11 cellular contexts compared by ENCODE assay signal in the genomic region with DNA sequence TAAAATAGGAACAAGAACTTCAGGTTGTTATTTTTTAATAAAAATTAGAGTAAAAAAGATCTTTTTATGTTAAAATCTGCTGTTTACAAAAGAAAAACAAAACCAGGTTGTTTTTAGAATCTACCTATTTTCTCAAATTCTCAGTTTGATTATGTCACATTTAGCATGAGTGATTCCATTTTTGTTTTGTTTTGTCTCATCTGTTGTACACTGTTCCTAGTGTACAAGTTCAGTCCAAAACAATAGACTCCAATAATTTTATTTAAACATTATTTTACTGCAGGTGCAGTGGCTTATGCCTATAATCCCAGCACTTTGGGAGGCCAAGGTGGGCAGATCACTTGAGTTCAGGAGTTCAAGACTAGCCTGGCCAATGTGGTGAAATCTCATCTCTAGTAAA.
"Had no signal": no experiment of that assay in that cellular context is flagged by ENCODE, and none has a peak within 500 bp of the region (broad histone marks: within the 10 kb centered on the region; RNA-seq: fewer than 3 reads in every experiment).

No MANE protein-coding gene starts in this region.

- H3K9ac ChIP-seq: GM23248 had no signal

- H3K4me2 ChIP-seq: GM23338 had no signal

- H3K9me3 ChIP-seq: HAP-1 had no signal

- H3K36me3 ChIP-seq: HAP-1 had no signal

- H3K4me3 ChIP-seq: GM23248, GM23338, HAP-1 had no signal

- H3K4me1 Mint-ChIP-seq: GM23338, H9 had no signal

- DNase-seq: GM23248, GOT3, H7, H9, HCEC 1CT, HFFc6 had no signal

- H2AFZ ChIP-seq: GM23248, GM23338 had no signal

- H3K9me3 Mint-ChIP-seq: HFFc6 had no signal

- H3K4me3 Mint-ChIP-seq: GM23338, H9, HFFc6 had no signal

- H3K4me1 ChIP-seq: HAP-1 had no signal

- FAIRE-seq: H1, H54 had no signal

- H3K27ac ChIP-seq: GM23248 had no signal

- H3K27ac Mint-ChIP-seq: GM23338, H9, HFFc6 had no signal

- ATAC-seq: GM23338, HCT116 had no signal
